In the genomic region with DNA sequence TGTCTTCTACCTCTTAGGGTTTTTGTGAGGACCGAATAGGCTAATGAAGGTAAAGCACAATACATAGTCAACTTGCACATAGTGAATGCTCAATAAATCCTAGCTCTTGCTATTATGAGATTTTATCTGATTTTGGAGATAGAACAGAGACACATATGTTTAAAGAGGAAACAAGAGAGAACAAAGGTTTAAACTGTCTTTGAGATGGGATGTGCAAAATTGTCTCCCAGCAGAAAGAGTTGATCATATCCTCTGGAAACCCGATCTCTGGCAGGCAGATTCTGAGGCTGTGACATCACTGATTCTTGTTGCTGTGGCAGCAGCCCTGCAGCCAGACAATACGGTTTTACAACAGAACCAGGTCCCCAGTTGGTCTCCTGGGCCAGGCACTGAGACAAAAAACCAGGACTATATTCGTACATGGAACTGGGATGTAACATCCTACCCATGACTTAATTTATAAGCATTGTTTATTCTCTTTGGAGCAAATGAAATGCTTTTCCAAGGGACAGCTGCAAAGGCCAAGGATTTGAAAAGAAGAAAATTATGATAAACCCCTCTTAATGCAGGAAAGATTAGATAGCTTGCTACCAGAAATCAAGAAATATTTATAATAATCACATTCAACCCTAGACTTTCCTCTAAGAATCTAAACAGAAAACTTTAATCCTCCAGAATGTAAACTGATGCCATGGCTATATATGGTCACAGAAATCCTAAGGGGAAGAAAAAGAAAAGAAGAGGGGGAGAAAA, we compare ENCODE assay signal across 10 cellular contexts.
DNase-seq lines count a peak whose midpoint lies in the region; ATAC-seq and TF ChIP-seq lines count a peak whose summit lies in the region.
"Had no signal": no experiment of that assay in that cellular context is flagged by ENCODE, and none has a peak within 500 bp of the region (broad histone marks: within the 10 kb centered on the region; RNA-seq: fewer than 3 reads in every experiment).

No MANE protein-coding gene starts in this region.

- H3K27me3 Mint-ChIP-seq in endothelial cell (ENCODE audit: unreplicated experiment) = no peaks in the 10 kb centered on the region
- no peaks in the 10 kb centered on the region for H3K27me3 Mint-ChIP-seq in activated naive CD8-positive, alpha-beta T cell treated with anti-CD3 and anti-CD28 coated beads for 36 hours
- H3K27me3 Mint-ChIP-seq in activated CD8-positive, alpha-beta memory T cell treated with anti-CD3 and anti-CD28 coated beads, Interleukin-2, amount 10 ng/mL, durations not matched to agents 7 days and 5 days = no peaks in the 10 kb centered on the region
- H3K27me3 Mint-ChIP-seq: T-helper 17 cell had no signal

- H3K4me1 Mint-ChIP-seq in endothelial cell (ENCODE audit: unreplicated experiment) = peaks cover 7% of the 10 kb centered on the region
- H3K4me1 Mint-ChIP-seq in activated naive CD8-positive, alpha-beta T cell treated with anti-CD3 and anti-CD28 coated beads for 36 hours = no peaks in the 10 kb centered on the region
- no peaks in the 10 kb centered on the region for H3K4me1 Mint-ChIP-seq in activated CD8-positive, alpha-beta memory T cell treated with anti-CD3 and anti-CD28 coated beads, Interleukin-2, amount 10 ng/mL, durations not matched to agents 7 days and 5 days
- H3K4me1 Mint-ChIP-seq: T-helper 17 cell had no signal

- H3K9me3 ChIP-seq in mucosa of rectum (ENCODE audit: control insufficient read depth in 2 of 2, low read length in 2 of 2) = no peaks in the 10 kb centered on the region

- POLR2A ChIA-PET in BJ (lab: Charles Lee) = no interaction called here

- H3K9me3 Mint-ChIP-seq in endothelial cell (ENCODE audit: unreplicated experiment) = no peaks in the 10 kb centered on the region
- no peaks in the 10 kb centered on the region for H3K9me3 Mint-ChIP-seq in activated naive CD8-positive, alpha-beta T cell treated with anti-CD3 and anti-CD28 coated beads for 36 hours
- H3K9me3 Mint-ChIP-seq in activated CD8-positive, alpha-beta memory T cell treated with anti-CD3 and anti-CD28 coated beads, Interleukin-2, amount 10 ng/mL, durations not matched to agents 7 days and 5 days (ENCODE audit: low read depth) = no peaks in the 10 kb centered on the region

- no peaks in the 10 kb centered on the region for H3K27me3 ChIP-seq in BJ (ENCODE audit: control insufficient read depth, insufficient read depth, low read length)
- H3K27me3 ChIP-seq in mucosa of rectum (ENCODE audit: control insufficient read depth in 2 of 2, insufficient read depth in 2 of 2, low read length in 2 of 2) = no peaks in the 10 kb centered on the region

- ATAC-seq in HG03139 (IDR thresholded peaks at IDR 0.05; ENCODE audit: unreplicated experiment) = no peak
- ATAC-seq in activated CD8-positive, alpha-beta memory T cell treated with anti-CD3 and anti-CD28 coated beads, Interleukin-2, amount 10 ng/mL, durations not matched to agents 7 days and 5 days = no peak
- ATAC-seq: T-helper 17 cell had no signal

- H3K36me3 Mint-ChIP-seq in endothelial cell (ENCODE audit: low read depth, unreplicated experiment) = no peaks in the 10 kb centered on the region
- no peaks in the 10 kb centered on the region for H3K36me3 Mint-ChIP-seq in activated naive CD8-positive, alpha-beta T cell treated with anti-CD3 and anti-CD28 coated beads for 36 hours
- no peaks in the 10 kb centered on the region for H3K36me3 Mint-ChIP-seq in activated CD8-positive, alpha-beta memory T cell treated with anti-CD3 and anti-CD28 coated beads, Interleukin-2, amount 10 ng/mL, durations not matched to agents 7 days and 5 days

- TF ChIP-seq CTCF in BJ (IDR thresholded peaks at IDR 0.05; ENCODE audit: insufficient read depth, low read depth, low read length) (no peak), endothelial cell (IDR thresholded peaks at IDR 0.05; ENCODE audit: unreplicated experiment) (no peak)

- H3K36me3 ChIP-seq in BJ (ENCODE audit: control insufficient read depth, insufficient read depth, low read length) (no peaks in the 10 kb centered on the region), mucosa of rectum (ENCODE audit: control insufficient read depth in 2 of 2, insufficient read depth in 2 of 2, low read length in 2 of 2) (no peaks in the 10 kb centered on the region)

- peak overlapping the region; percentile 6 to 25 for H3K27ac ChIP-seq in mucosa of rectum (ENCODE audit: low read depth in 2 of 2, low read length in 2 of 2)

- no peak overlapping the region for H3K4me3 ChIP-seq in BJ (ENCODE audit: low read depth, low read length)
- no peak overlapping the region for H3K4me3 ChIP-seq in mucosa of rectum (ENCODE audit: low read length in 2 of 2)

- no peak overlapping the region for H3K9ac ChIP-seq in mucosa of rectum (ENCODE audit: low read depth in 1 of 2, low read length in 2 of 2)

- H3K4me1 ChIP-seq in mucosa of rectum (ENCODE audit: control insufficient read depth in 2 of 2, insufficient read depth in 2 of 2, low read length in 2 of 2) = no peaks in the 10 kb centered on the region

- CTCF ChIA-PET in BJ (lab: Yijun Ruan, JAX) = interaction anchor here (2.1 kb wide), 1 partner anchor 76 kb away, joined by 5 read pairs; no protein-coding TSS in a partner anchor
- CTCF ChIA-PET in activated CD8-positive, alpha-beta memory T cell treated with anti-CD3 and anti-CD28 coated beads, Interleukin-2, amount 10 ng/mL, durations not matched to agents 7 days and 5 days (lab: Charles Lee) = no interaction called here

- H3K27ac Mint-ChIP-seq in endothelial cell (ENCODE audit: unreplicated experiment) = peak overlapping the region; percentile 8
- H3K27ac Mint-ChIP-seq in activated naive CD8-positive, alpha-beta T cell treated with anti-CD3 and anti-CD28 coated beads for 36 hours = no peak overlapping the region
- H3K27ac Mint-ChIP-seq in activated CD8-positive, alpha-beta memory T cell treated with anti-CD3 and anti-CD28 coated beads, Interleukin-2, amount 10 ng/mL, durations not matched to agents 7 days and 5 days = no peak overlapping the region
- H3K27ac Mint-ChIP-seq: T-helper 17 cell had no signal

- DNase-seq in BJ (ENCODE audit: low read depth) (peak; percentile 59), NCI-H2196 (lab: John Stamatoyannopoulos, UW; ENCODE audit: unreplicated experiment) (peak; percentile 63), endothelial cell (ENCODE audit: low spot score) (peak; percentile 11)
- no peak for DNase-seq in activated naive CD8-positive, alpha-beta T cell treated with anti-CD3 and anti-CD28 coated beads for 36 hours
- no peak for DNase-seq in activated CD4-positive, alpha-beta T cell treated with anti-CD3 and anti-CD28 coated beads, Interleukin-2, amount 50 U/mL, for 1 hour
- no peak for DNase-seq in activated CD8-positive, alpha-beta memory T cell treated with anti-CD3 and anti-CD28 coated beads, Interleukin-2, amount 10 ng/mL, durations not matched to agents 7 days and 5 days
- DNase-seq: cortex of kidney, T-helper 17 cell had no signal

- H3K4me3 Mint-ChIP-seq in endothelial cell (ENCODE audit: unreplicated experiment) = no peak overlapping the region
- no peak overlapping the region for H3K4me3 Mint-ChIP-seq in activated naive CD8-positive, alpha-beta T cell treated with anti-CD3 and anti-CD28 coated beads for 36 hours
- H3K4me3 Mint-ChIP-seq in activated CD8-positive, alpha-beta memory T cell treated with anti-CD3 and anti-CD28 coated beads, Interleukin-2, amount 10 ng/mL, durations not matched to agents 7 days and 5 days = no peak overlapping the region
- H3K4me3 Mint-ChIP-seq: T-helper 17 cell had no signal

Comparison
In these comparisons a context has a peak if more than half of its experiments do, and no peak if none do; other contexts are left out.
1. DNase-seq: peak in BJ (single experiment), NCI-H2196 (single experiment) and endothelial cell (single experiment); none in activated naive CD8-positive, alpha-beta T cell treated with anti-CD3 and anti-CD28 coated beads for 36 hours (single experiment), activated CD4-positive, alpha-beta T cell treated with anti-CD3 and anti-CD28 coated beads, Interleukin-2, amount 50 U/mL, for 1 hour (single experiment) and activated CD8-positive, alpha-beta memory T cell treated with anti-CD3 and anti-CD28 coated beads, Interleukin-2, amount 10 ng/mL, durations not matched to agents 7 days and 5 days (single experiment).